ENCODE assay signal across 8 cellular contexts in the genomic region with DNA sequence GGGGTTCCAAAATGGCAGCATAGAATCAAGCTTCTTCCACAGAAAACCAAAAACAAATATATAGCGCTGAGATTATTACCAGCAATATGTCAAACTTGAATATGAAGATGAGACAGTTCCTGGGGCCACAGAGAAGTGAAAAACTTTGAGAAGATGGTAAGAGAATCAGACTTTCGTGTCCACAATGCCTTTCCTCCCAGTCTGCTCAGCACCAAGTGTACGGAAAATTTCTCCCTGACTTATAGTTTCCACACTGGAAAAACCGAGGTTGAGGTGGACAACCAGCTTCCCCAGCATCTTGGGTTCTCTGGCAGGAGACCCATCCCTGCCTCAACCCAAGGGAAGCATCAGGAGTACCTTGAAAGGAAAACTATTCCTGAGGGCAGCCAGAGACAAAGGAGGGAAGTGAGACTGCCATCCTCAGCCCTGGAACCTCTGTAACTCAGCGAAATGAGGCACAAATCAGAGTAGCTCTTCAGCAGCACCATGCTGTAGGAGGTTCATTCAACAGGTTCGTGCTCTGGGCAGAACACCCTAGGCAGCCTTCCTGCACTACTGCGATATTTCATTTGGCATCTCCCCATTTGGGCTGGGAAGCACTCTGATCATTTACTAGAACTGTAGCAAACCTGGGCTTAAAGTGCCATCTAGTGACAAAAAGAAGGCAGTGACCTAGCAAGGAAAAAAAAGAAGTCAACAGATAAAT. TPM values are rescaled to one million over a fixed set of nuclear protein-coding genes. Genes with fewer than 3 reads are reported as not detected.
DNase-seq lines count a peak whose midpoint lies in the region; ATAC-seq and TF ChIP-seq lines count a peak whose summit lies in the region.

No MANE protein-coding gene starts in this region.

- no peak overlapping the region for H2BK5ac ChIP-seq in mesenchymal stem cell (ENCODE audit: low read depth, low read length, poor library complexity, severe bottlenecking)

- H2BK120ac ChIP-seq in mesenchymal stem cell (ENCODE audit: low read depth, low read length): peak overlapping the region; percentile 61

- no peak for TF ChIP-seq POLR2A in vagina (IDR thresholded peaks at IDR 0.05)

- peak overlapping the region; percentile 54 to 80 for H3K18ac ChIP-seq in mesenchymal stem cell (ENCODE audit: low read depth in 1 of 2, low read length in 2 of 2)

- H4K8ac ChIP-seq in mesenchymal stem cell (ENCODE audit: low read length): peak overlapping the region; percentile 82

- H3K4ac ChIP-seq in mesenchymal stem cell (ENCODE audit: low read depth in 1 of 2, low read length in 2 of 2): peak overlapping the region in 1 of 2 experiments; percentile 64

- peak overlapping the region; percentile 63 for H3K9ac ChIP-seq in mesenchymal stem cell (ENCODE audit: low read length)

- H3K4me2 ChIP-seq in mesenchymal stem cell (ENCODE audit: low read length, poor library complexity, severe bottlenecking): peak overlapping the region; percentile 40

- 65% methylated on average over 7 of the region's 7 CpGs for WGBS in mesenchymal stem cell

- H2BK12ac ChIP-seq in mesenchymal stem cell (ENCODE audit: low read length in 2 of 2): peak overlapping the region in 1 of 2 experiments; percentile 93

- H2AK5ac ChIP-seq in mesenchymal stem cell (ENCODE audit: low read length, severe bottlenecking): peak overlapping the region; percentile 2

- H3K23ac ChIP-seq in mesenchymal stem cell (ENCODE audit: low read length in 2 of 2): no peak overlapping the region

- H3K9me3 ChIP-seq in SJCRH30 (replicated peaks) (0 out of 2 replicates have a peak, but pooled peaks cover 3% of the 10 kb centered on the region), mesenchymal stem cell (ENCODE audit: control insufficient read depth, low read length) (no peaks in the 10 kb centered on the region), vagina (no peaks in the 10 kb centered on the region)

- DNase-seq in Daoy (ENCODE audit: low read depth) (peak; percentile 68), NCI-H1092 treated with DMSO at 0.1 percent for 48 hours (lab: John Stamatoyannopoulos, UW) (peak; percentile 75), SJCRH30 (peak; percentile 58 to 82), ecto neural progenitor cell (ENCODE audit: low spot score) (peak; percentile 58), mesenchymal stem cell (peak; percentile 79), vagina (ENCODE audit: extremely low spot score in 2 of 2) (no peak)

- peak overlapping the region; percentile 27 for H4K91ac ChIP-seq in mesenchymal stem cell (ENCODE audit: low read length)

- H3K4me1 ChIP-seq in SJCRH30 (no peaks in the 10 kb centered on the region), mesenchymal stem cell (ENCODE audit: control insufficient read depth, insufficient read depth, low read depth, low read length) (peaks cover 4% of the 10 kb centered on the region), vagina (no peaks in the 10 kb centered on the region)

- H3K27ac ChIP-seq in SJCRH30 (no peak overlapping the region), mesenchymal stem cell (ENCODE audit: low read length, poor library complexity, severe bottlenecking) (no peak overlapping the region), vagina (no peak overlapping the region)

- no peaks in the 10 kb centered on the region for H3K79me1 ChIP-seq in mesenchymal stem cell (replicated peaks; ENCODE audit: low read length, poor library complexity, severe bottlenecking)

- peak overlapping the region; percentile 62 for H2AFZ ChIP-seq in mesenchymal stem cell (ENCODE audit: low read depth, low read length)

- intact Hi-C loops in vagina (cut with DNase I): no loop called here

- H3K4me3 ChIP-seq in SJCRH30 (no peak overlapping the region), mesenchymal stem cell (ENCODE audit: insufficient read depth in 1 of 2, low read depth in 1 of 2, low read length in 2 of 2) (peak overlapping the region in 1 of 2 experiments; percentile 34), vagina (no peak overlapping the region)

- TF ChIP-seq CTCF in vagina (IDR thresholded peaks at IDR 0.05): peak in 2 of 3 experiments; percentile 55 to 66

- H3K27me3 ChIP-seq in SJCRH30 (no peaks in the 10 kb centered on the region), mesenchymal stem cell (ENCODE audit: control insufficient read depth in 1 of 2, insufficient read depth in 1 of 2, low read length in 2 of 2) (no peaks in the 10 kb centered on the region), vagina (no peaks in the 10 kb centered on the region)

- H3K36me3 ChIP-seq in SJCRH30: no peaks in the 10 kb centered on the region
- H3K36me3 ChIP-seq in mesenchymal stem cell (ENCODE audit: control insufficient read depth in 1 of 2, insufficient read depth in 2 of 2, low read depth in 1 of 2, low read length in 2 of 2): peaks cover 6 to 9% of the 10 kb centered on the region in 2 experiments
- no peaks in the 10 kb centered on the region for H3K36me3 ChIP-seq in vagina

- peak overlapping the region in 1 of 2 experiments; percentile 64 for H3K14ac ChIP-seq in mesenchymal stem cell (ENCODE audit: low read length in 2 of 2)

- ATAC-seq in GM21619 (IDR thresholded peaks at IDR 0.05; ENCODE audit: unreplicated experiment) (peak; percentile 82), GM18502 (IDR thresholded peaks at IDR 0.05; ENCODE audit: poor library complexity, unreplicated experiment) (no peak)

- peak overlapping the region; percentile 69 for H2BK15ac ChIP-seq in mesenchymal stem cell (ENCODE audit: low read depth, poor library complexity, severe bottlenecking)

RNA-seq across cellular contexts. Expression of a gene that starts 52.4 kb away (rescaled TPM):
- total RNA-seq in Daoy (2014; rRNA removed; shearing (Covaris generic)): 11.7 and 14.8 TPM in 2 replicates
- total RNA-seq in SJCRH30 (2014; rRNA removed; shearing (Covaris generic)): 18.6 and 27.5 TPM in 2 replicates
- polyA plus RNA-seq in mesenchymal stem cell (2013, experiment 1 of 2): 25.3 TPM
- polyA plus RNA-seq in mesenchymal stem cell (2013, experiment 2 of 2): 24.3 TPM
- total RNA-seq in vagina: 41.3 TPM

Comparison
In these comparisons a context has a peak if more than half of its experiments do, and no peak if none do; other contexts are left out.
1. DNase-seq: peak in Daoy (single experiment), NCI-H1092 treated with DMSO at 0.1 percent for 48 hours (single experiment), SJCRH30 (2 of 2), ecto neural progenitor cell (single experiment) and mesenchymal stem cell (single experiment); none in vagina (0 of 2).